9 cellular contexts compared by ENCODE assay signal in the genomic region with DNA sequence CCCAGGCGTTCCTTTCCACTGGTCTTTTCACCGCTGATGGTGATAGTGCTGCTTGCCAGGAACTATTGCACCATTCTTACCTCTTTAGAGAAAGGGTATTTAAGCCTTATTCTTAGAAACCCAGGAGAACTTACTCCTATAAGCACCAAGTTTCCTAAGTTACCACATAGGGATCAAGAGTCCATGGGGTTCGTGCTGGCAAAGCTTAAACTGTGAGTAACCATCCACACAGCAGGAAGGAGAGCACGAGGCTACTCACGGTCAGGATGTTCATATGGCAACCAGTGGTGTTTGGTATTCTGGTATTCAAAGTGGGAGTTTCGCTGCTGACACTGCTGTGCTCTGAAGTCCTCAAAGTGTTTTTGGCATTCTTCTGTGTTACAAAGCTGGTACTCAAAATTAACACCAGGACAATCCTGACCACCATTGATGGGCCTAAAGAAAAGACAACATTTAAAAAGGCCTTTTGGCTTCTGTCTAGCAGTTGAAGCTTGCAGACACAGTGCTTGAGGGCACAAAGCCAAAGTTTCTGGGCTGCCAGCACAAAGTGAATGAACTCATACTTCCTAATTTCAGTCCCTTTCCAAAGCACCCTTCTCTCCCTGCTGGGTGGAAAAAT.
A peak's percentile ranks its signal among the peaks of the same experiment; 100 is the strongest.
DNase-seq lines count a peak whose midpoint lies in the region; ATAC-seq and TF ChIP-seq lines count a peak whose summit lies in the region.
"Had no signal": no experiment of that assay in that cellular context is flagged by ENCODE, and none has a peak within 500 bp of the region (broad histone marks: within the 10 kb centered on the region; RNA-seq: fewer than 3 reads in every experiment).

No MANE protein-coding gene starts in this region.

- peak; percentile 50 for ATAC-seq in HG03354 (IDR thresholded peaks at IDR 0.05; ENCODE audit: poor library complexity, severe bottlenecking, unreplicated experiment)
- no peak for ATAC-seq in left colon

- no peaks in the 10 kb centered on the region for H3K9me3 Mint-ChIP-seq in chondrocyte (ENCODE audit: low read depth)

- no peaks in the 10 kb centered on the region for H3K36me3 Mint-ChIP-seq in chondrocyte (ENCODE audit: low read depth)
- H3K36me3 Mint-ChIP-seq: activated naive CD8-positive, alpha-beta T cell had no signal

- TF ChIP-seq POLR2A in suprapubic skin (IDR thresholded peaks at IDR 0.05) = no peak

- 36% methylated on average over 6 of the region's 6 CpGs for WGBS in suprapubic skin

- intact Hi-C loops in left colon (cut with DNase I, micrococcal nuclease) = no loop called here

- H3K27ac Mint-ChIP-seq in chondrocyte (ENCODE audit: unreplicated experiment) = peak overlapping the region; percentile 85
- H3K27ac Mint-ChIP-seq: activated naive CD8-positive, alpha-beta T cell had no signal

- no peaks in the 10 kb centered on the region for H3K27me3 ChIP-seq in suprapubic skin

- no peak overlapping the region for H3K4me3 Mint-ChIP-seq in chondrocyte (ENCODE audit: unreplicated experiment)
- H3K4me3 Mint-ChIP-seq: activated naive CD8-positive, alpha-beta T cell had no signal

- DNase-seq in chondrocyte (ENCODE audit: low spot score) (no peak), left colon (peak; percentile 28 to 29), suprapubic skin (ENCODE audit: low spot score in 2 of 2) (peak; percentile 72 to 78), NCI-H187 treated with DMSO at 0.1 percent for 48 hours (lab: John Stamatoyannopoulos, UW) (no peak), NCI-H146 treated with DMSO at 0.1 percent for 48 hours (lab: John Stamatoyannopoulos, UW; ENCODE audit: unreplicated experiment) (no peak)
- no peak for DNase-seq in stimulated activated CD4-positive, alpha-beta T cell treated with anti-CD3 and anti-CD28 coated beads, Interleukin-15, amount 100 ng/mL, for 24 hours
- no peak for DNase-seq in activated CD4-positive, CD25-positive, alpha-beta regulatory T cell (lab: John Stamatoyannopoulos, UW)

- H3K27me3 Mint-ChIP-seq in chondrocyte (ENCODE audit: low read depth) = no peaks in the 10 kb centered on the region

- H3K4me1 ChIP-seq in suprapubic skin = peaks cover 24% of the 10 kb centered on the region

- TF ChIP-seq CTCF in chondrocyte (IDR thresholded peaks at IDR 0.05) (no peak), suprapubic skin (IDR thresholded peaks at IDR 0.05) (no peak)

- H3K9me3 ChIP-seq in suprapubic skin = no peaks in the 10 kb centered on the region

- peaks cover 32% of the 10 kb centered on the region for H3K4me1 Mint-ChIP-seq in chondrocyte (ENCODE audit: low read depth)

- no peaks in the 10 kb centered on the region for H3K36me3 ChIP-seq in suprapubic skin

- TF ChIP-seq EP300 in suprapubic skin (IDR thresholded peaks at IDR 0.05) = no peak

- H3K27ac ChIP-seq in suprapubic skin = peak overlapping the region; percentile 31

- no peak overlapping the region for H3K4me3 ChIP-seq in suprapubic skin

Comparison
In these comparisons a context has a peak if more than half of its experiments do, and no peak if none do; other contexts are left out.
1. DNase-seq: peak in left colon (2 of 2) and suprapubic skin (2 of 2); none in chondrocyte (single experiment), stimulated activated CD4-positive, alpha-beta T cell treated with anti-CD3 and anti-CD28 coated beads, Interleukin-15, amount 100 ng/mL, for 24 hours (single experiment), NCI-H187 treated with DMSO at 0.1 percent for 48 hours (single experiment), activated CD4-positive, CD25-positive, alpha-beta regulatory T cell (0 of 4) and NCI-H146 treated with DMSO at 0.1 percent for 48 hours (single experiment).